ENCODE assay signal across 24 cellular contexts in the genomic region with DNA sequence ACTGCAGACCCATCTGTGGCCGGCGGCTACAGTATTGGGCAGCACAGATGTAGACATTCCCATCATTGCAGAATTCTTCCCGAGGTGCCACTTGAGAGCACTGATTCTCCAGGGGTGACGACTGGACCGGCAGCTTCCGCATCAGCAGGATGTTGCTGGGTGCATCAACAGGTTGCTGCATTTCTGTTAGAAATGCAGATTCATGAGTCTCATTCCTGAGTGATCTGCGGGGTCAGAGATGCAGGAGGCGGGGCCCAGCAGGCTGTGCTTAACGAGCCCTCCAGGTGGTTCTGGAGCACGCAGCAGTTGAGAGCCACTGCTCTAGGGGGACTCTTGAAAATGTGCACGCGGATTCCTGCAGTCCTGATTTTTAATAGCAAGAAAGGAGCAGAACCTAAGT.
"Had no signal": no experiment of that assay in that cellular context is flagged by ENCODE, and none has a peak within 500 bp of the region (broad histone marks: within the 10 kb centered on the region; RNA-seq: fewer than 3 reads in every experiment).

No MANE protein-coding gene starts in this region.

- H3K4me1 ChIP-seq: gastrocnemius medialis, left lung, psoas muscle, testis, tibial nerve, upper lobe of left lung had no signal

- H3K27ac ChIP-seq: dorsolateral prefrontal cortex, epithelial cell of prostate, gastrocnemius medialis, left lung, ovary, psoas muscle, skin epidermis, spleen, testis, tibial nerve, upper lobe of left lung had no signal

- H3K4me3 ChIP-seq: dorsolateral prefrontal cortex, gastrocnemius medialis, left lung, ovary, psoas muscle, skin epidermis, spleen, testis, tibial nerve, upper lobe of left lung had no signal

- H3K9me3 ChIP-seq: ovary, testis, upper lobe of left lung had no signal

- H3K27me3 Mint-ChIP-seq: naive thymus-derived CD8-positive, alpha-beta T cell; stimulated activated memory B cell treated with anti-CD40 and anti-IgM and Interleukin-4, amounts not matched to agents 10 μg/mL and 1 μg/mL and 100 μg/mL, for 72 hours had no signal

- ATAC-seq: esophagus mucosa; gastrocnemius medialis; left lung; naive thymus-derived CD8-positive, alpha-beta T cell; psoas muscle; right cardiac atrium; stimulated activated memory B cell treated with anti-CD40 and anti-IgM and Interleukin-4, amounts not matched to agents 10 μg/mL and 1 μg/mL and 100 μg/mL, for 72 hours had no signal

- H3K4me3 Mint-ChIP-seq: naive thymus-derived CD8-positive, alpha-beta T cell; nephron progenitor cell; stimulated activated memory B cell treated with anti-CD40 and anti-IgM and Interleukin-4, amounts not matched to agents 10 μg/mL and 1 μg/mL and 100 μg/mL, for 72 hours had no signal

- H3K36me3 ChIP-seq: gastrocnemius medialis, left lung, ovary, spleen, tibial nerve, upper lobe of left lung had no signal

- H3K27ac Mint-ChIP-seq: naive thymus-derived CD8-positive, alpha-beta T cell; stimulated activated memory B cell treated with anti-CD40 and anti-IgM and Interleukin-4, amounts not matched to agents 10 μg/mL and 1 μg/mL and 100 μg/mL, for 72 hours had no signal

- DNase-seq: dorsolateral prefrontal cortex; effector CD4-positive, alpha-beta T cell; foreskin fibroblast; gastrocnemius medialis; kidney; left lung; mesenchymal stem cell; naive thymus-derived CD8-positive, alpha-beta T cell; nephron progenitor cell; nucleus accumbens; ovary; psoas muscle; right cardiac atrium; spleen; stimulated activated CD4-positive, alpha-beta T cell treated with anti-CD3 and anti-CD28 coated beads, Interleukin-4, amount 100 ng/mL, for 4 hours; stimulated activated naive CD8-positive, alpha-beta T cell treated with anti-CD3 and anti-CD28 coated beads, Interleukin-15, Interleukin-2, amounts not matched to agents 100 U/mL and 50 U/mL, for 24 hours; substantia nigra; testis; upper lobe of left lung had no signal

- H3K27me3 ChIP-seq: dorsolateral prefrontal cortex, gastrocnemius medialis, left lung, ovary, spleen, testis, tibial nerve, upper lobe of left lung had no signal
